ENCODE assay signal across 18 cellular contexts in genomic region chr10:1662361-1663025, GRCh38.
DNase-seq lines count a peak whose midpoint lies in the region; ATAC-seq, FAIRE-seq and TF ChIP-seq lines count a peak whose summit lies in the region.
"Had no signal": no experiment of that assay in that cellular context is flagged by ENCODE, and none has a peak within 500 bp of the region (broad histone marks: within the 10 kb centered on the region; RNA-seq: fewer than 3 reads in every experiment).

No MANE protein-coding gene starts in this region.

- no peaks in the 10 kb centered on the region for H3K9me3 ChIP-seq in sigmoid colon
- H3K9me3 ChIP-seq in suprapubic skin, result no peaks in the 10 kb centered on the region
- H3K9me3 ChIP-seq: MG63, right atrium auricular region had no signal

- H3K27ac ChIP-seq in sigmoid colon (no peak overlapping the region), suprapubic skin (no peak overlapping the region)
- H3K27ac ChIP-seq: right atrium auricular region had no signal

- no peak for TF ChIP-seq CTCF in sigmoid colon (IDR thresholded peaks at IDR 0.05)
- no peak for TF ChIP-seq CTCF in suprapubic skin (IDR thresholded peaks at IDR 0.05)

- H3K36me3 ChIP-seq in sigmoid colon (no peaks in the 10 kb centered on the region), suprapubic skin (no peaks in the 10 kb centered on the region)
- H3K36me3 ChIP-seq: MG63, right atrium auricular region had no signal

- FAIRE-seq in H54 (lab: Jason Lieb, UNC), result no peak

- H3K27me3 ChIP-seq in sigmoid colon (no peaks in the 10 kb centered on the region), suprapubic skin (peaks cover 11% of the 10 kb centered on the region)
- H3K27me3 ChIP-seq: MG63, right atrium auricular region had no signal

- TF ChIP-seq EP300 in sigmoid colon (IDR thresholded peaks at IDR 0.05) (no peak), suprapubic skin (IDR thresholded peaks at IDR 0.05) (no peak)

- WGBS in sigmoid colon, 2 donors, result 67 to 76% methylated on average over 23 of the region's 23 CpGs
- WGBS in suprapubic skin, result 85% methylated on average over 12 of the region's 23 CpGs

- no peak for TF ChIP-seq POLR2A in H54 (IDR thresholded peaks at IDR 0.05; ENCODE audit: low read depth, low read length)
- TF ChIP-seq POLR2A in sigmoid colon (IDR thresholded peaks at IDR 0.05), result no peak
- TF ChIP-seq POLR2A in suprapubic skin (IDR thresholded peaks at IDR 0.05), result no peak

- H3K4me1 ChIP-seq in sigmoid colon, result no peaks in the 10 kb centered on the region
- H3K4me1 ChIP-seq in suprapubic skin, result no peaks in the 10 kb centered on the region
- H3K4me1 ChIP-seq: right atrium auricular region had no signal

- ATAC-seq in GM19455 (IDR thresholded peaks at IDR 0.05; ENCODE audit: unreplicated experiment) (peak; percentile 32), HG02981 (IDR thresholded peaks at IDR 0.05; ENCODE audit: unreplicated experiment) (peak; percentile 33)
- ATAC-seq: activated CD8-positive, alpha-beta memory T cell treated with anti-CD3 and anti-CD28 coated beads, Interleukin-2, amount 10 ng/mL, durations not matched to agents 7 days and 5 days; Right ventricle myocardium inferior; stimulated activated naive CD8-positive, alpha-beta T cell treated with anti-CD3 and anti-CD28 coated beads, Interleukin-15, amount 100 ng/mL, for 72 hours had no signal

- peak; percentile 62 for DNase-seq in Daoy (ENCODE audit: low read depth)
- DNase-seq in UCSD-AML1 (lab: John Stamatoyannopoulos, UW; ENCODE audit: unreplicated experiment), result peak; percentile 18
- no peak for DNase-seq in H54 (ENCODE audit: insufficient read length, low spot score)
- no peak for DNase-seq in hippocampal formation (lab: John Stamatoyannopoulos, UW)
- no peak for DNase-seq in sigmoid colon
- no peak for DNase-seq in suprapubic skin (ENCODE audit: low spot score in 2 of 2)
- DNase-seq: activated CD8-positive, alpha-beta memory T cell treated with anti-CD3 and anti-CD28 coated beads, Interleukin-2, amount 10 ng/mL, durations not matched to agents 7 days and 5 days; activated naive CD4-positive, alpha-beta T cell treated with anti-CD3 and anti-CD28 coated beads for 36 hours; kidney glomerular epithelial cell; MG63; natural killer cell; NCI-H446; stimulated activated CD4-positive, alpha-beta T cell treated with anti-CD3 and anti-CD28 coated beads, Interleukin-4, amount 100 ng/mL, for 4 hours; stimulated activated naive CD8-positive, alpha-beta T cell treated with anti-CD3 and anti-CD28 coated beads, Interleukin-15, amount 100 ng/mL, for 72 hours had no signal

- no peak overlapping the region for H3K4me3 ChIP-seq in sigmoid colon
- no peak overlapping the region for H3K4me3 ChIP-seq in suprapubic skin
- H3K4me3 ChIP-seq: MG63, right atrium auricular region had no signal

- intact Hi-C loops in sigmoid colon (cut with DNase I), result no loop called here

Comparison
In these comparisons a context has a peak if more than half of its experiments do, and no peak if none do; other contexts are left out.
1. DNase-seq: peak in Daoy (single experiment) and UCSD-AML1 (single experiment); none in H54 (single experiment), hippocampal formation (0 of 2), sigmoid colon (single experiment) and suprapubic skin (0 of 2).